15 cellular contexts compared by ENCODE assay signal in genomic region chr17:77833769-77834168, GRCh38.
DNase-seq lines count a peak whose midpoint lies in the region; ATAC-seq and TF ChIP-seq lines count a peak whose summit lies in the region.
"Had no signal": no experiment of that assay in that cellular context is flagged by ENCODE, and none has a peak within 500 bp of the region (broad histone marks: within the 10 kb centered on the region; RNA-seq: fewer than 3 reads in every experiment).

No MANE protein-coding gene starts in this region.

- ATAC-seq in Right ventricle myocardium inferior (no peak), T-helper 17 cell (peak; percentile 52)
- ATAC-seq in effector memory CD8-positive, alpha-beta T cell (replicated peaks): no peak

- no peaks in the 10 kb centered on the region for H3F3A ChIP-seq in smooth muscle cell (ENCODE audit: low read depth)

- H2AFZ ChIP-seq in smooth muscle cell (ENCODE audit: low read depth): no peak overlapping the region

- intact Hi-C loops in left ventricle myocardium inferior (cut with micrococcal nuclease): no loop called here
- intact Hi-C loops in Right ventricle myocardium inferior (cut with DNase I): loop anchor here (5.0 kb wide), 1 partner anchor 124 kb away; the partner anchor contains the start of gene TNRC6C

- H3K4me3 ChIP-seq in left ventricle myocardium inferior (no peak overlapping the region), smooth muscle cell (no peak overlapping the region)
- H3K4me3 ChIP-seq: HAP-1 had no signal

- H3K9me3 ChIP-seq in left ventricle myocardium inferior (replicated peaks): no peaks in the 10 kb centered on the region
- no peaks in the 10 kb centered on the region for H3K9me3 ChIP-seq in T-helper 17 cell (ENCODE audit: control insufficient read depth, low read length, poor library complexity, severe bottlenecking)
- no peaks in the 10 kb centered on the region for H3K9me3 ChIP-seq in smooth muscle cell (replicated peaks; ENCODE audit: low read depth)
- H3K9me3 ChIP-seq: HAP-1 had no signal

- peaks cover 6% of the 10 kb centered on the region for H3K27me3 Mint-ChIP-seq in T-helper 17 cell
- H3K27me3 Mint-ChIP-seq in effector memory CD8-positive, alpha-beta T cell: no peaks in the 10 kb centered on the region
- H3K27me3 Mint-ChIP-seq: CD4-positive, alpha-beta memory T cell had no signal

- no peaks in the 10 kb centered on the region for H4K20me1 ChIP-seq in smooth muscle cell (ENCODE audit: low read depth)

- no peak for TF ChIP-seq CTCF in left ventricle myocardium inferior (IDR thresholded peaks at IDR 0.05; ENCODE audit: borderline replicate concordance)
- TF ChIP-seq CTCF in smooth muscle cell (IDR thresholded peaks at IDR 0.05; ENCODE audit: borderline replicate concordance, insufficient read depth, poor library complexity, severe bottlenecking): no peak

- peaks cover 31% of the 10 kb centered on the region for H3K4me1 Mint-ChIP-seq in T-helper 17 cell
- peaks cover 26 to 33% of the 10 kb centered on the region in 2 donors for H3K4me1 Mint-ChIP-seq in effector memory CD8-positive, alpha-beta T cell (ENCODE audit: low read depth in 2 of 2)

- H3K27ac ChIP-seq in left ventricle myocardium inferior (replicated peaks): peak overlapping the region; percentile 53
- peak overlapping the region; percentile 90 for H3K27ac ChIP-seq in smooth muscle cell (ENCODE audit: low read depth)

- H3K79me2 ChIP-seq in smooth muscle cell (ENCODE audit: low read depth): no peaks in the 10 kb centered on the region

- peaks cover 62% of the 10 kb centered on the region for H3K4me1 ChIP-seq in left ventricle myocardium inferior
- H3K4me1 ChIP-seq in smooth muscle cell (ENCODE audit: low read depth): peaks cover 34% of the 10 kb centered on the region

- no peaks in the 10 kb centered on the region for H3K9me3 Mint-ChIP-seq in effector memory CD8-positive, alpha-beta T cell
- H3K9me3 Mint-ChIP-seq: CD4-positive, alpha-beta memory T cell had no signal

- DNase-seq in left ventricle myocardium inferior (no peak), Right ventricle myocardium inferior (ENCODE audit: missing footprints) (no peak), T-helper 17 cell (no peak), smooth muscle cell (lab: John Stamatoyannopoulos, UW; ENCODE audit: unreplicated experiment) (no peak), activated gamma-delta T cell (lab: John Stamatoyannopoulos, UW) (no peak), NOMO-1 treated with DMSO at 0.1 percent for 48 hours (lab: John Stamatoyannopoulos, UW; ENCODE audit: unreplicated experiment) (no peak), SW480 (ENCODE audit: low spot score) (no peak)
- DNase-seq in effector memory CD8-positive, alpha-beta T cell: no peak
- DNase-seq: NCI-H1105, NCI-H1694 treated with DMSO at 0.1 percent for 48 hours, NCI-H345, NCI-H526 had no signal

- peak overlapping the region; percentile 77 for H3K4me3 Mint-ChIP-seq in T-helper 17 cell
- H3K4me3 Mint-ChIP-seq in effector memory CD8-positive, alpha-beta T cell: no peak overlapping the region
- H3K4me3 Mint-ChIP-seq: B cell had no signal

- no peak overlapping the region for H3K9ac ChIP-seq in smooth muscle cell (ENCODE audit: low read depth)

- H3K27ac Mint-ChIP-seq in T-helper 17 cell: no peak overlapping the region
- H3K27ac Mint-ChIP-seq in effector memory CD8-positive, alpha-beta T cell: peak overlapping the region; percentile 41 to 75
- H3K27ac Mint-ChIP-seq: B cell had no signal

- WGBS in smooth muscle cell (ENCODE audit: low lambda C conversion rate): 94% methylated on average over 5 of the region's 5 CpGs

- H3K36me3 ChIP-seq in left ventricle myocardium inferior: no peaks in the 10 kb centered on the region
- no peaks in the 10 kb centered on the region for H3K36me3 ChIP-seq in smooth muscle cell (ENCODE audit: low read depth)
- H3K36me3 ChIP-seq: HAP-1 had no signal

- H3K27me3 ChIP-seq in left ventricle myocardium inferior (ENCODE audit: low read depth) (no peaks in the 10 kb centered on the region), smooth muscle cell (ENCODE audit: low read depth) (no peaks in the 10 kb centered on the region)

- H3K36me3 Mint-ChIP-seq in T-helper 17 cell (ENCODE audit: low read depth): no peaks in the 10 kb centered on the region
- peaks cover 7% of the 10 kb centered on the region for H3K36me3 Mint-ChIP-seq in effector memory CD8-positive, alpha-beta T cell (ENCODE audit: insufficient read depth)
- H3K36me3 Mint-ChIP-seq: CD4-positive, alpha-beta memory T cell had no signal

- peak overlapping the region; percentile 68 for H3K4me2 ChIP-seq in smooth muscle cell
